ENCODE assay signal across 9 cellular contexts in the genomic region with DNA sequence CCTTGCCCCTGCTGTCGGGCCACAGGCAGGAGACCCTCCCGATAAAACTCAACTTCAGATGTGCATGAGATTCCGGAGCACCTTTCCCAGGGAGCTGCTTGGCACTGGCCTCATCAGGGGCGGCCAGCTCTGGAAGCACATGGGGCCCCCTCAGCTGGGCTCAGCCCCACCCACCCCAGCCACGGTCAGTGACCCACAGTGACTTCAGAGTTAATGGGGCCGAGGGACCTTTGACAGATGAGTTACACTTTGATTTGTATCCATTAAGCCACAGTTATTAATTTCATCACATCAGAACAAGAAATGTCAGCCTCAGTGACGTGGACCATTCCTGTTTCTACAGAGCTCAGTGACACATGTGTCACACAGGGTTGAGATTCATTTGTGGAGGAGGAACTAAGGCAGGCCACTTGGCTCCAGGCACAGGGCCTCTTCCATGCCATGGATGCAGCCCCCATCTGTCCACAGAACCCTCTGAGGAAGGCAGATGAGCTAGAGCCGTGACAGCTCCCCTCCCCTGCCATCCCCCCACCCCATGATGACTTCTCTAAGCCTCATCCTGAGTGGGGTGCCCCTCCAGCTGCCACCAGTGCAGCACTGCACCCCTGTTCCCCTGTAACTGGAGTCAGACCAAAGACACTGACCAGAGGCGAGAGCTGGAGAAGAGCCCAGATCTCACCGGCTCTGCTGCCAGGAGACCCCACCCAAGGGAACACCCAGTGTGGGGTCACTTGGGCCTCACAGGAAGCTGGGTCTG.
"Had no signal": no experiment of that assay in that cellular context is flagged by ENCODE, and none has a peak within 500 bp of the region (broad histone marks: within the 10 kb centered on the region; RNA-seq: fewer than 3 reads in every experiment).

No MANE protein-coding gene starts in this region.

- ATAC-seq: activated CD4-positive, alpha-beta T cell treated with anti-CD3 and anti-CD28 coated beads for 36 hours; lower lobe of right lung; T-helper 17 cell had no signal

- DNase-seq: activated CD4-positive, alpha-beta T cell treated with anti-CD3 and anti-CD28 coated beads for 36 hours; activated naive CD4-positive, alpha-beta T cell treated with anti-CD3 and anti-CD28 coated beads, Interleukin-2, amount 50 U/mL, for 16 hours; lower lobe of right lung; stimulated activated CD4-positive, alpha-beta T cell treated with anti-CD3 and anti-CD28 coated beads, Interleukin-15, amount 100 ng/mL, for 24 hours; stimulated activated CD4-positive, alpha-beta T cell treated with anti-CD3 and anti-CD28 coated beads, Interleukin-4, amount 100 ng/mL, for 1 hour; stimulated activated naive CD4-positive, alpha-beta T cell; T-helper 17 cell; tibial artery; uterus had no signal
